ENCODE assay signal across 8 cellular contexts in the genomic region with DNA sequence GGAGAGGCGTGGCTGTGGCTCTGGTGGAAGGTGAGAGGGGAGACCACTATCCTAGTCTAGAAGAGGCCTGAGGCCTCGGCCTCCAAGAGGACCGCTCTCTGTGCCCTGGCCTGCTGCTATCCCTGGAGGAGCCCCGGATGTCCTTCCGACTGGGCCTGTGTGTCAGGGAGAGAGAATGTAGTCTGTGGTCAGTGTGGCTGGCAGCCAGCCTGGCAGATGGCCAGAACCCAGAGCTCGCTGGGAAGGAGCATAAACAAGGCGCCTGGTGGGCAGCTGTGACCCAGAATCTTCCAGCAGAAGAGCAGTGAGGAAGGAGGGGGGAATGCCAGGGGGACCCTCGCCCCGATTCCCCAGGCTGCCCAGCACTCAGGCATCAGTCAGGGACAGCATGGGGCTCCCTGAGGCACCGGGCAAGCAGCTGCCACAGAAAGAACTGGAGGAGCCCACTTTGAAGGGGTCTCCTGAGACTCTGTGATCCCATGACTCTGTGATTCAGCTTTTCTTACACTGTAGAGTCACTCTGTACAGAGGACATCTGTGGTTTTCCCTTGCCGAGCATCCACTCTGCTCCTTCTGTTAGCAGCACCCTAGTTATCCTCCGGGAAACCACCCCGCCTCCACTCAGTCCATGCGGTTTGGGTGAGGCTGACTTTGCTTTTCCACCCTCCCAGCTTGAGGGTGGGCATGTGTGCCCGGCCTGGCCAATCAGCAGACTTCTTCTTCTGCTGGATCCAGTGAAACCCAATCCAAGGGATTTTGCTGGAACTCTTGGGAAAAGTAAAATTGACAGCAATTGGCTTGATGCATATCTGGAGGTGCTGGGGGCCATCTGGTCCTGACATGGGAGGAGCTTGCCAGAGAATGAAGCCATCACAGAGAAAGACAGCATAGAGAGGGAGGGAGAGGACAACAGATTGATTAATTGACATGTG. TPM values are rescaled to one million over a fixed set of nuclear protein-coding genes. Genes with fewer than 3 reads are reported as not detected.
DNase-seq lines count a peak whose midpoint lies in the region; ATAC-seq and TF ChIP-seq lines count a peak whose summit lies in the region.

No MANE protein-coding gene starts in this region.

- no peaks in the 10 kb centered on the region for H3K9me3 Mint-ChIP-seq in WTC11
- H3K9me3 Mint-ChIP-seq in neural progenitor cell, result no peaks in the 10 kb centered on the region

- H3K9ac ChIP-seq in KMS-11 (peak overlapping the region; percentile 30; the same call in 1 of the 2 replicates), neural progenitor cell (no peak overlapping the region)

- no peaks in the 10 kb centered on the region for H4K20me1 ChIP-seq in KMS-11 (ENCODE audit: insufficient read depth)
- no peaks in the 10 kb centered on the region for H4K20me1 ChIP-seq in neural progenitor cell (ENCODE audit: low read depth)

- DNase-seq in CMK (ENCODE audit: low read depth) (peak; percentile 32), WTC11 (ENCODE audit: low spot score) (peak; percentile 64), globus pallidus (ENCODE audit: low spot score) (peak; percentile 98), neural progenitor cell (ENCODE audit: low spot score) (peak; percentile 83)

- H3K4me1 ChIP-seq in KMS-11 (ENCODE audit: low read depth, poor library complexity, severe bottlenecking) (peaks cover 41% of the 10 kb centered on the region), neural progenitor cell (peaks cover 37% of the 10 kb centered on the region)

- H3K9me3 ChIP-seq in neural progenitor cell (ENCODE audit: low read depth), result no peaks in the 10 kb centered on the region

- H3K27me3 ChIP-seq in KMS-11 (ENCODE audit: insufficient read depth, low read depth), result no peaks in the 10 kb centered on the region
- H3K27me3 ChIP-seq in neural progenitor cell, result no peaks in the 10 kb centered on the region

- POLR2A ChIA-PET in WTC11 (lab: Charles Lee), result interaction anchor here (0.6 to 2.6 kb wide), 5 partner anchors 10 to 122 kb away, joined by 3 to 13 read pairs (median 4); no protein-coding TSS in a partner anchor

- H3K4me1 Mint-ChIP-seq in WTC11 (peaks cover 69% of the 10 kb centered on the region), neural progenitor cell (peaks cover 52% of the 10 kb centered on the region)

- H3K4me3 Mint-ChIP-seq in WTC11 (peak overlapping the region; percentile 38), neural progenitor cell (peak overlapping the region; percentile 1)

- H3K79me2 ChIP-seq in KMS-11 (ENCODE audit: insufficient read depth, low read depth) (no peaks in the 10 kb centered on the region), neural progenitor cell (ENCODE audit: low read depth) (no peaks in the 10 kb centered on the region)

- H2AFZ ChIP-seq in KMS-11 (ENCODE audit: low read depth) (peak overlapping the region; percentile 38; the same call in 1 of the 2 replicates), neural progenitor cell (replicated peaks) (peak overlapping the region; percentile 60)

- H3K27ac Mint-ChIP-seq in WTC11, result peak overlapping the region; percentile 96
- H3K27ac Mint-ChIP-seq in neural progenitor cell, result peak overlapping the region; percentile 28

- H3K4me3 ChIP-seq in KMS-11 (IDR thresholded peaks at IDR 0.05; ENCODE audit: insufficient read depth, low read depth, low read length), result no peak overlapping the region
- H3K4me3 ChIP-seq in neural progenitor cell, result no peak overlapping the region

- H3K36me3 ChIP-seq in KMS-11 (ENCODE audit: insufficient read depth), result no peaks in the 10 kb centered on the region
- H3K36me3 ChIP-seq in neural progenitor cell, result no peaks in the 10 kb centered on the region

- H3K27me3 Mint-ChIP-seq in WTC11 (ENCODE audit: low read depth), result no peaks in the 10 kb centered on the region
- H3K27me3 Mint-ChIP-seq in neural progenitor cell (ENCODE audit: insufficient read depth, low read depth), result peaks cover 6% of the 10 kb centered on the region

- ATAC-seq in WTC11 (peak; percentile 82), HG03108 (IDR thresholded peaks at IDR 0.05; ENCODE audit: unreplicated experiment) (no peak), HG03442 (IDR thresholded peaks at IDR 0.05; ENCODE audit: unreplicated experiment) (no peak), GM19395 (IDR thresholded peaks at IDR 0.05; ENCODE audit: unreplicated experiment) (no peak)

- peak overlapping the region; percentile 42; the same call in 1 of the 2 replicates for H3K27ac ChIP-seq in KMS-11
- peak overlapping the region; percentile 65 for H3K27ac ChIP-seq in neural progenitor cell

- H3K4me2 ChIP-seq in KMS-11 (peak overlapping the region; percentile 76), neural progenitor cell (peak overlapping the region; percentile 53)

- H3F3A ChIP-seq in neural progenitor cell (ENCODE audit: low read depth), result peaks cover 36% of the 10 kb centered on the region

- H3K36me3 Mint-ChIP-seq in WTC11, result peaks cover 4% of the 10 kb centered on the region; the same call in 1 of the 2 replicates
- peaks cover 2% of the 10 kb centered on the region for H3K36me3 Mint-ChIP-seq in neural progenitor cell

- CTCF ChIA-PET in WTC11 (lab: Charles Lee), result interaction anchor here (0.9 to 1.9 kb wide), 7 partner anchors 10 to 180 kb away, joined by 3 to 10 read pairs (median 5); no protein-coding TSS in a partner anchor

- TF ChIP-seq CTCF in KMS-11 (conservative IDR thresholded peaks at IDR 0.05; ENCODE audit: low read depth, low read length), result no peak
- TF ChIP-seq CTCF in WTC11 (IDR thresholded peaks at IDR 0.05), result no peak
- no peak for TF ChIP-seq CTCF in neural progenitor cell (IDR thresholded peaks at IDR 0.05)

TF ChIP-seq in WTC11, 78 proteins besides CTCF, POLR2A, EP300 and RAD21 (continues in another document):
- peak; percentile 78 for TF ChIP-seq USF2 (CRISPR knock-in tag; IDR thresholded peaks at IDR 0.05)
- no peak for TF ChIP-seq PRDM15 (CRISPR knock-in tag; IDR thresholded peaks at IDR 0.05)
- no peak for TF ChIP-seq ZNF423 (CRISPR knock-in tag; IDR thresholded peaks at IDR 0.05)
- TF ChIP-seq, protein P1, sequence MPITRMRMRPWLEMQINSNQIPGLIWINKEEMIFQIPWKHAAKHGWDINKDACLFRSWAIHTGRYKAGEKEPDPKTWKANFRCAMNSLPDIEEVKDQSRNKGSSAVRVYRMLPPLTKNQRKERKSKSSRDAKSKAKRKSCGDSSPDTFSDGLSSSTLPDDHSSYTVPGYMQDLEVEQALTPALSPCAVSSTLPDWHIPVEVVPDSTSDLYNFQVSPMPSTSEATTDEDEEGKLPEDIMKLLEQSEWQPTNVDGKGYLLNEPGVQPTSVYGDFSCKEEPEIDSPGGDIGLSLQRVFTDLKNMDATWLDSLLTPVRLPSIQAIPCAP (CRISPR knock-in tag; IDR thresholded peaks at IDR 0.05), result no peak
- TF ChIP-seq ATF3 (CRISPR knock-in tag; conservative IDR thresholded peaks at IDR 0.05), result no peak
- TF ChIP-seq KAT7 (CRISPR knock-in tag; IDR thresholded peaks at IDR 0.05; ENCODE audit: borderline replicate concordance), result no peak
- no peak for TF ChIP-seq RORB (CRISPR knock-in tag; IDR thresholded peaks at IDR 0.05)
- TF ChIP-seq, protein P2, sequence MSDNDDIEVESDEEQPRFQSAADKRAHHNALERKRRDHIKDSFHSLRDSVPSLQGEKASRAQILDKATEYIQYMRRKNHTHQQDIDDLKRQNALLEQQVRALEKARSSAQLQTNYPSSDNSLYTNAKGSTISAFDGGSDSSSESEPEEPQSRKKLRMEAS (CRISPR knock-in tag; IDR thresholded peaks at IDR 0.05), result peak; percentile 75

RNA-seq across cellular contexts. Expression of gene PWWP2A, which starts 46.2 kb away (rescaled TPM):
- total RNA-seq in WTC11 (2021) (61.1 to 63.8 TPM (median 62.4 TPM) in 3 replicates), neural progenitor cell (ENCODE audit: low replicate concordance) (37.1 and 49.0 TPM in 2 replicates)

Comparison
In these comparisons a context has a peak if more than half of its experiments do, and no peak if none do; other contexts are left out.
1. DNase-seq: peak in every context shown above with its lines; median percentile 98 in globus pallidus; 83 in neural progenitor cell; 64 in WTC11; 32 in CMK.